ENCODE assay signal across 18 cellular contexts in genomic region chr13:40875583-40875982, GRCh38.
DNase-seq lines count a peak whose midpoint lies in the region; ATAC-seq and TF ChIP-seq lines count a peak whose summit lies in the region.
"Had no signal": no experiment of that assay in that cellular context is flagged by ENCODE, and none has a peak within 500 bp of the region (broad histone marks: within the 10 kb centered on the region; RNA-seq: fewer than 3 reads in every experiment).

No MANE protein-coding gene starts in this region.

- no peak for TF ChIP-seq EP300 in transverse colon (IDR thresholded peaks at IDR 0.05; ENCODE audit: low read depth)

- no peak overlapping the region for H3K27ac ChIP-seq in psoas muscle
- H3K27ac ChIP-seq in subcutaneous abdominal adipose tissue (ENCODE audit: low read depth, low read length), result no peak overlapping the region
- no peak overlapping the region for H3K27ac ChIP-seq in neural progenitor cell
- H3K27ac ChIP-seq in transverse colon, result no peak overlapping the region

- H3K79me2 ChIP-seq in neural progenitor cell (ENCODE audit: low read depth), result no peaks in the 10 kb centered on the region

- H3K9me3 Mint-ChIP-seq in neural progenitor cell, result peaks cover 43% of the 10 kb centered on the region

- intact Hi-C loops in psoas muscle (cut with DNase I), result loop anchor here in 1 of 2 donors (5.0 kb wide), 1 partner anchor 627 kb away; no protein-coding TSS in a partner anchor
- intact Hi-C loops in transverse colon (cut with DNase I; ENCODE audit: low total_unique reads), result no loop called here

- peaks cover 14% of the 10 kb centered on the region for H3K9me3 ChIP-seq in psoas muscle
- H3K9me3 ChIP-seq in subcutaneous abdominal adipose tissue (ENCODE audit: control insufficient read depth in 5 of 5, low read length in 5 of 5), result peaks cover 23 to 63% (median 44%) of the 10 kb centered on the region in 5 donors
- H3K9me3 ChIP-seq in neural progenitor cell (ENCODE audit: low read depth), result no peaks in the 10 kb centered on the region
- H3K9me3 ChIP-seq in transverse colon, result peaks cover 42 to 48% of the 10 kb centered on the region in 2 donors
- H3K9me3 ChIP-seq: BE2C had no signal

- TF ChIP-seq CTCF in epithelial cell of esophagus (IDR thresholded peaks at IDR 0.05; ENCODE audit: insufficient read depth, low read depth, low read length, missing control alignments) (no peak), psoas muscle (IDR thresholded peaks at IDR 0.05) (no peak), neural progenitor cell (IDR thresholded peaks at IDR 0.05) (no peak), transverse colon (IDR thresholded peaks at IDR 0.05) (no peak)

- H3K27me3 Mint-ChIP-seq in neural progenitor cell (ENCODE audit: insufficient read depth, low read depth), result no peaks in the 10 kb centered on the region
- H3K27me3 Mint-ChIP-seq: CD4-positive, CD25-positive, alpha-beta regulatory T cell; CD8-positive, alpha-beta memory T cell had no signal

- no peak overlapping the region for H3K4me3 Mint-ChIP-seq in neural progenitor cell
- H3K4me3 Mint-ChIP-seq: CD4-positive, CD25-positive, alpha-beta regulatory T cell; CD8-positive, alpha-beta memory T cell; H9 had no signal

- no peaks in the 10 kb centered on the region for H3K4me1 Mint-ChIP-seq in neural progenitor cell
- H3K4me1 Mint-ChIP-seq: H9 had no signal

- in situ Hi-C loops in transverse colon (cut with MboI; ENCODE audit: low pct_ligation_motif_present in 1 of 4, low pct_unique_long_range_greater_than_20kb in 1 of 4, low sequenced_read_pairs in 3 of 4), result no loop called here

- TF ChIP-seq POLR2A in transverse colon (IDR thresholded peaks at IDR 0.05), result no peak

- H3K36me3 Mint-ChIP-seq in neural progenitor cell, result peaks cover 37% of the 10 kb centered on the region

- DNase-seq in epithelial cell of esophagus (ENCODE audit: low read depth) (peak; percentile 4), psoas muscle (no peak), HCEC 1CT (no peak), neural progenitor cell (ENCODE audit: low spot score) (no peak), transverse colon (no peak)
- no peak for DNase-seq in activated CD4-positive, CD25-positive, alpha-beta regulatory T cell treated with anti-CD3 and anti-CD28 coated beads, Interleukin-2, amount 50 U/mL, for 72 hours
- DNase-seq: ACHN; BE2C; C1 segment of cervical spinal cord; CD4-positive, CD25-positive, alpha-beta regulatory T cell; CD8-positive, alpha-beta memory T cell; COR-L47; DMS 273 treated with DMSO at 0.1 percent for 48 hours; DND-41; EL; H9 had no signal

- no peak overlapping the region for H3K4me2 ChIP-seq in neural progenitor cell

- H3K36me3 ChIP-seq in psoas muscle (ENCODE audit: insufficient read depth in 1 of 2, low read depth in 1 of 2), result no peaks in the 10 kb centered on the region
- peaks cover 6 to 35% (median 21%) of the 10 kb centered on the region in 5 donors for H3K36me3 ChIP-seq in subcutaneous abdominal adipose tissue (ENCODE audit: control insufficient read depth in 5 of 5, insufficient read depth in 5 of 5, low read length in 5 of 5)
- no peaks in the 10 kb centered on the region for H3K36me3 ChIP-seq in neural progenitor cell
- H3K36me3 ChIP-seq in transverse colon, result peaks cover 0 to 54% (median 14%) of the 10 kb centered on the region in 4 donors
- H3K36me3 ChIP-seq: BE2C had no signal

- H3K9ac ChIP-seq in subcutaneous abdominal adipose tissue (ENCODE audit: low read length in 5 of 5), result no peak overlapping the region
- no peak overlapping the region for H3K9ac ChIP-seq in neural progenitor cell

- no peaks in the 10 kb centered on the region for H3K27me3 ChIP-seq in psoas muscle (ENCODE audit: insufficient read depth in 3 of 3, low read length in 2 of 3)
- no peaks in the 10 kb centered on the region for H3K27me3 ChIP-seq in subcutaneous abdominal adipose tissue (ENCODE audit: control insufficient read depth in 5 of 5, insufficient read depth in 4 of 5, low read length in 5 of 5)
- H3K27me3 ChIP-seq in neural progenitor cell, result no peaks in the 10 kb centered on the region
- no peaks in the 10 kb centered on the region for H3K27me3 ChIP-seq in transverse colon
- H3K27me3 ChIP-seq: BE2C had no signal

- no peaks in the 10 kb centered on the region for H4K20me1 ChIP-seq in neural progenitor cell (ENCODE audit: low read depth)

- 66 to 94% (median 85%) methylated on average over 6 of the region's 6 CpGs for WGBS in psoas muscle, 3 donors
- 97 to 100% methylated on average over 1 to 6 of the region's 6 CpGs for WGBS in transverse colon (ENCODE audit: low coverage in 1 of 2), 2 donors

- H3K4me3 ChIP-seq in epithelial cell of esophagus (ENCODE audit: low read length), result no peak overlapping the region
- H3K4me3 ChIP-seq in psoas muscle, result no peak overlapping the region
- peak overlapping the region in 4 of 5 donors; percentile 11 to 50 (median 40) for H3K4me3 ChIP-seq in subcutaneous abdominal adipose tissue (ENCODE audit: low read depth in 1 of 5, low read length in 5 of 5)
- H3K4me3 ChIP-seq in neural progenitor cell, result no peak overlapping the region
- H3K4me3 ChIP-seq in transverse colon, result no peak overlapping the region
- H3K4me3 ChIP-seq: GM12878 had no signal

- no peak overlapping the region for H2AFZ ChIP-seq in neural progenitor cell (replicated peaks)

- H3K4me1 ChIP-seq in psoas muscle (no peaks in the 10 kb centered on the region), subcutaneous abdominal adipose tissue (ENCODE audit: control insufficient read depth in 5 of 5, insufficient read depth in 5 of 5, low read length in 5 of 5) (no peaks in the 10 kb centered on the region), neural progenitor cell (no peaks in the 10 kb centered on the region), transverse colon (no peaks in the 10 kb centered on the region)
- H3K4me1 ChIP-seq: BE2C had no signal

- H3K27ac Mint-ChIP-seq in neural progenitor cell, result no peak overlapping the region
- H3K27ac Mint-ChIP-seq: CD4-positive, CD25-positive, alpha-beta regulatory T cell; CD8-positive, alpha-beta memory T cell; H9 had no signal

- no peaks in the 10 kb centered on the region for H3F3A ChIP-seq in neural progenitor cell (ENCODE audit: low read depth)

- ATAC-seq in psoas muscle, result peak in 3 of 4 donors; percentile 53 to 78 (median 77)
- ATAC-seq: GM12878 had no signal

Comparison
In these comparisons a context has a peak if more than half of its experiments do, and no peak if none do; other contexts are left out.
1. H3K4me3 ChIP-seq: peak in subcutaneous abdominal adipose tissue (4 of 5); none in epithelial cell of esophagus (single experiment), psoas muscle (single experiment), neural progenitor cell (single experiment) and transverse colon (0 of 4).